In the genomic region with DNA sequence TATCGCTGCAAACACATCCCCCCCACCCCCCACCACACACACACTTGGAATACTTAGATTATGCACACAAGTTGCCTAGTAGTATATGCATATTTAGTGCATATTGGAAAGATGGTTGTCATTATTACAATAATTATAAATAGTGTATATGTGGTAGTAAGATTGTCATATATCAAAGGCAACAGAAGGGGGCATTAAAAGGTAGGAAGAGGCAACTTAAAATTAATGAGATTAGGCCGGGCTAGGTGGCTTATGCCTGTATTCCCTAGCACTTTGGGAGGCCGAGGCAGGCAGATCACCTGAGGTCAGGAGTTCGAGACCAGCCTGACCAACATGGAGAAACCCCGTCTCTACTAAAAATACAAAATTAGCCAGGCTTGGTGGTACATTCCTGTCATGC, we compare ENCODE assay signal across 24 cellular contexts. TPM values are rescaled to one million over a fixed set of nuclear protein-coding genes. Genes with fewer than 3 reads are reported as not detected.
"Had no signal": no experiment of that assay in that cellular context is flagged by ENCODE, and none has a peak within 500 bp of the region (broad histone marks: within the 10 kb centered on the region; RNA-seq: fewer than 3 reads in every experiment).

No MANE protein-coding gene starts in this region.

- H3K9ac ChIP-seq: parathyroid adenoma had no signal

- H2AFZ ChIP-seq: parathyroid adenoma had no signal

- H3K4me3 Mint-ChIP-seq: activated CD4-positive, alpha-beta T cell treated with anti-CD3 and anti-CD28 coated beads for 36 hours; activated CD8-positive, alpha-beta T cell treated with anti-CD3 and anti-CD28 coated beads, Interleukin-2, amount 10 ng/mL, durations not matched to agents 7 days and 5 days; activated T-cell treated with anti-CD3 and anti-CD28 coated beads, Interleukin-2, amount 50 U/mL, for 72 hours; memory B cell; naive thymus-derived CD4-positive, alpha-beta T cell had no signal

- H3K9me3 ChIP-seq: esophagus muscularis mucosa, mucosa of descending colon, tibial nerve, vagina had no signal

- H3K4me1 ChIP-seq: parathyroid adenoma, tibial nerve, vagina had no signal

- H3K27ac Mint-ChIP-seq: activated CD4-positive, alpha-beta T cell treated with anti-CD3 and anti-CD28 coated beads for 36 hours; activated CD8-positive, alpha-beta T cell treated with anti-CD3 and anti-CD28 coated beads, Interleukin-2, amount 10 ng/mL, durations not matched to agents 7 days and 5 days; activated naive CD4-positive, alpha-beta T cell treated with anti-CD3 and anti-CD28 coated beads, Interleukin-2, amount 50 U/mL, for 72 hours; activated T-cell treated with anti-CD3 and anti-CD28 coated beads, Interleukin-2, amount 50 U/mL, for 72 hours; memory B cell; naive thymus-derived CD4-positive, alpha-beta T cell had no signal

- ATAC-seq: activated CD4-positive, alpha-beta T cell treated with anti-CD3 and anti-CD28 coated beads for 36 hours; activated CD8-positive, alpha-beta T cell treated with anti-CD3 and anti-CD28 coated beads, Interleukin-2, amount 10 ng/mL, durations not matched to agents 7 days and 5 days; activated naive CD4-positive, alpha-beta T cell treated with anti-CD3 and anti-CD28 coated beads, Interleukin-2, amount 50 U/mL, for 72 hours; activated T-cell treated with anti-CD3 and anti-CD28 coated beads, Interleukin-2, amount 50 U/mL, for 72 hours; left ventricle myocardium superior; mucosa of descending colon; naive thymus-derived CD4-positive, alpha-beta T cell had no signal

- H3K4me1 Mint-ChIP-seq: activated CD4-positive, alpha-beta T cell treated with anti-CD3 and anti-CD28 coated beads for 36 hours; memory B cell; naive thymus-derived CD4-positive, alpha-beta T cell had no signal

- H3K27ac ChIP-seq: coronary artery, esophagus muscularis mucosa, parathyroid adenoma, tibial nerve, vagina had no signal

- DNase-seq: activated CD4-positive, alpha-beta T cell treated with anti-CD3 and anti-CD28 coated beads for 36 hours; activated CD8-positive, alpha-beta memory T cell treated with anti-CD3 and anti-CD28 coated beads, Interleukin-2, amount 50 U/mL, for 48 hours; activated CD8-positive, alpha-beta T cell treated with anti-CD3 and anti-CD28 coated beads, Interleukin-2, amount 10 ng/mL, durations not matched to agents 7 days and 5 days; activated gamma-delta T cell; activated T-cell treated with anti-CD3 and anti-CD28 coated beads, Interleukin-2, amount 50 U/mL, for 72 hours; amniotic stem cell; caudate nucleus; foreskin fibroblast; glutamatergic neuron; kidney glomerular epithelial cell; left ventricle myocardium superior; mucosa of descending colon; naive thymus-derived CD4-positive, alpha-beta T cell; stimulated activated CD4-positive, alpha-beta T cell treated with anti-CD3 and anti-CD28 coated beads, Interleukin-15, amount 100 ng/mL, for 24 hours; stimulated activated CD4-positive, alpha-beta T cell treated with anti-CD3 and anti-CD28 coated beads, Interleukin-4, amount 100 ng/mL, for 1 hour; stimulated activated naive CD4-positive, alpha-beta T cell treated with Interleukin-2 at 50 U/mL for 16 hours; substantia nigra had no signal

- H3K36me3 ChIP-seq: esophagus muscularis mucosa, tibial nerve, vagina had no signal

- H3K79me2 ChIP-seq: parathyroid adenoma had no signal

- H3K27me3 ChIP-seq: tibial nerve, vagina had no signal

- H3K36me3 Mint-ChIP-seq: activated naive CD4-positive, alpha-beta T cell treated with anti-CD3 and anti-CD28 coated beads, Interleukin-2, amount 50 U/mL, for 72 hours; memory B cell; naive thymus-derived CD4-positive, alpha-beta T cell had no signal

- H3K9me3 Mint-ChIP-seq: activated naive CD4-positive, alpha-beta T cell treated with anti-CD3 and anti-CD28 coated beads, Interleukin-2, amount 50 U/mL, for 72 hours; activated T-cell treated with anti-CD3 and anti-CD28 coated beads, Interleukin-2, amount 50 U/mL, for 72 hours; memory B cell; naive thymus-derived CD4-positive, alpha-beta T cell had no signal

- H3K4me3 ChIP-seq: coronary artery, esophagus muscularis mucosa, mucosa of descending colon, tibial nerve, vagina had no signal

RNA-seq across cellular contexts. Expression of gene GSC, which starts 52.1 kb away (rescaled TPM):
- total RNA-seq: activated CD4-positive, alpha-beta T cell treated with anti-CD3 and anti-CD28 coated beads for 36 hours; activated CD8-positive, alpha-beta T cell treated with anti-CD3 and anti-CD28 coated beads, Interleukin-2, amount 10 ng/mL, durations not matched to agents 7 days and 5 days; activated naive CD4-positive, alpha-beta T cell treated with anti-CD3 and anti-CD28 coated beads, Interleukin-2, amount 50 U/mL, for 72 hours; mucosa of descending colon; naive thymus-derived CD4-positive, alpha-beta T cell had no signal
- polyA plus RNA-seq: naive thymus-derived CD4-positive, alpha-beta T cell had no signal
